19 cellular contexts compared by ENCODE assay signal in genomic region chr5:124330595-124330994, GRCh38.
"Had no signal": no experiment of that assay in that cellular context is flagged by ENCODE, and none has a peak within 500 bp of the region (broad histone marks: within the 10 kb centered on the region; RNA-seq: fewer than 3 reads in every experiment).

No MANE protein-coding gene starts in this region.

- H3K4me3 ChIP-seq: esophagus squamous epithelium, lung, thoracic aorta, upper lobe of left lung had no signal

- H3K36me3 ChIP-seq: brain microvascular endothelial cell, esophagus squamous epithelium, thoracic aorta, upper lobe of left lung, WERI-Rb-1 had no signal

- H3K4me1 Mint-ChIP-seq: naive B cell; stimulated activated naive B cell treated with anti-CD40 and anti-IgM and Interleukin-4, amounts not matched to agents 10 μg/mL and 1 μg/mL and 100 μg/mL, for 72 hours had no signal

- H3K36me3 Mint-ChIP-seq: activated naive CD8-positive, alpha-beta T cell; stimulated activated naive B cell treated with anti-CD40 and anti-IgM and Interleukin-4, amounts not matched to agents 10 μg/mL and 1 μg/mL and 100 μg/mL, for 72 hours had no signal

- H3K4me1 ChIP-seq: esophagus squamous epithelium, upper lobe of left lung had no signal

- H3K27me3 Mint-ChIP-seq: activated naive CD8-positive, alpha-beta T cell had no signal

- DNase-seq: activated CD4-positive, alpha-beta T cell treated with anti-CD3 and anti-CD28 coated beads, Interleukin-2, amount 50 U/mL, for 48 hours; amygdala; brain microvascular endothelial cell; effector CD4-positive, alpha-beta T cell; esophagus squamous epithelium; foreskin melanocyte; glutamatergic neuron; hippocampal formation; naive B cell; retina; stimulated activated naive B cell treated with anti-CD40 and anti-IgM and Interleukin-4, amounts not matched to agents 10 μg/mL and 1 μg/mL and 100 μg/mL, for 72 hours; upper lobe of left lung; WERI-Rb-1 had no signal

- H3K27ac Mint-ChIP-seq: activated naive CD8-positive, alpha-beta T cell; activated T-helper 1 cell treated with anti-CD3 and anti-CD28 coated beads, Interleukin-12 subunit alpha, Interleukin-12 subunit beta, Interleukin-2, Interleukin-4 antibody, amounts not matched to agents 30 ng/mL and 10 ng/mL and 1 ng/mL, durations not matched to agents 14 hours and 24 hours and 36 hours; stimulated activated naive B cell treated with anti-CD40 and anti-IgM and Interleukin-4, amounts not matched to agents 10 μg/mL and 1 μg/mL and 100 μg/mL, for 72 hours; T-helper 1 cell treated with Interleukin-12 subunit alpha and Interleukin-12 subunit beta and Interleukin-4 antibody, amounts not matched to agents 30 μg/mL and 1 μg/mL, for 36 hours had no signal

- H3K4me3 Mint-ChIP-seq: activated naive CD8-positive, alpha-beta T cell; activated T-helper 1 cell treated with anti-CD3 and anti-CD28 coated beads, Interleukin-12 subunit alpha, Interleukin-12 subunit beta, Interleukin-2, Interleukin-4 antibody, amounts not matched to agents 30 ng/mL and 10 ng/mL and 1 ng/mL, durations not matched to agents 14 hours and 24 hours and 36 hours; naive B cell; neural crest cell; stimulated activated naive B cell treated with anti-CD40 and anti-IgM and Interleukin-4, amounts not matched to agents 10 μg/mL and 1 μg/mL and 100 μg/mL, for 72 hours; T-helper 1 cell treated with Interleukin-12 subunit alpha and Interleukin-12 subunit beta and Interleukin-4 antibody, amounts not matched to agents 30 μg/mL and 1 μg/mL, for 36 hours had no signal

- ATAC-seq: stimulated activated naive B cell treated with anti-CD40 and anti-IgM and Interleukin-4, amounts not matched to agents 10 μg/mL and 1 μg/mL and 100 μg/mL, for 72 hours had no signal
